ENCODE assay signal across 9 cellular contexts in genomic region chr15:40340740-40341400, GRCh38. TPM values are rescaled to one million over a fixed set of nuclear protein-coding genes. Genes with fewer than 3 reads are reported as not detected.
A peak's percentile ranks its signal among the peaks of the same experiment; 100 is the strongest.
DNase-seq lines count a peak whose midpoint lies in the region; ATAC-seq lines count a peak whose summit lies in the region.
"Had no signal": no experiment of that assay in that cellular context is flagged by ENCODE, and none has a peak within 500 bp of the region (broad histone marks: within the 10 kb centered on the region; RNA-seq: fewer than 3 reads in every experiment).

CCDC9B (minus strand) TSS chr15:40340939; CDS start chr15:40340819, 120 bp downstream.

- H3K4me3 Mint-ChIP-seq in natural killer cell treated with Interleukin-12 subunit alpha and Interleukin-12 subunit beta and Interleukin-15 and Interleukin-18, amount 100 ng/mL, for 72 hours, result no peak within 1 kb of the TSS
- no peak within 1 kb of the TSS for H3K4me3 Mint-ChIP-seq in activated naive CD8-positive, alpha-beta T cell treated with anti-CD3 and anti-CD28 coated beads, Interleukin-2, amount 50 U/mL, for 24 hours
- H3K4me3 Mint-ChIP-seq: IgD-negative memory B cell had no signal

- H3K4me3 ChIP-seq in skin epidermis, result peak within 1 kb of the TSS; percentile 20 to 41 (median 23)

- H3K4me1 Mint-ChIP-seq in natural killer cell treated with Interleukin-12 subunit alpha and Interleukin-12 subunit beta and Interleukin-15 and Interleukin-18, amount 100 ng/mL, for 72 hours (ENCODE audit: low read depth in 2 of 2), result peaks cover 0 to 9% of the 10 kb centered on the region in 2 donors
- peaks cover 2% of the 10 kb centered on the region for H3K4me1 Mint-ChIP-seq in activated naive CD8-positive, alpha-beta T cell treated with anti-CD3 and anti-CD28 coated beads, Interleukin-2, amount 50 U/mL, for 24 hours

- H3K27me3 Mint-ChIP-seq in natural killer cell treated with Interleukin-12 subunit alpha and Interleukin-12 subunit beta and Interleukin-15 and Interleukin-18, amount 100 ng/mL, for 72 hours, result peaks cover 0 to 2% of the 10 kb centered on the region in 2 donors
- H3K27me3 Mint-ChIP-seq in activated naive CD8-positive, alpha-beta T cell treated with anti-CD3 and anti-CD28 coated beads, Interleukin-2, amount 50 U/mL, for 24 hours, result no peaks in the 10 kb centered on the region

- no peaks in the 10 kb centered on the region for H3K9me3 Mint-ChIP-seq in natural killer cell treated with Interleukin-12 subunit alpha and Interleukin-12 subunit beta and Interleukin-15 and Interleukin-18, amount 100 ng/mL, for 72 hours
- H3K9me3 Mint-ChIP-seq in activated naive CD8-positive, alpha-beta T cell treated with anti-CD3 and anti-CD28 coated beads, Interleukin-2, amount 50 U/mL, for 24 hours, result no peaks in the 10 kb centered on the region
- H3K9me3 Mint-ChIP-seq: IgD-negative memory B cell had no signal

- ATAC-seq in natural killer cell treated with Interleukin-12 subunit alpha and Interleukin-12 subunit beta and Interleukin-15 and Interleukin-18, amount 100 ng/mL, for 72 hours, result no peak
- no peak for ATAC-seq in activated naive CD8-positive, alpha-beta T cell treated with anti-CD3 and anti-CD28 coated beads, Interleukin-2, amount 50 U/mL, for 24 hours

- H3K36me3 Mint-ChIP-seq in natural killer cell treated with Interleukin-12 subunit alpha and Interleukin-12 subunit beta and Interleukin-15 and Interleukin-18, amount 100 ng/mL, for 72 hours, result no peaks in the 10 kb centered on the region
- no peaks in the 10 kb centered on the region for H3K36me3 Mint-ChIP-seq in activated naive CD8-positive, alpha-beta T cell treated with anti-CD3 and anti-CD28 coated beads, Interleukin-2, amount 50 U/mL, for 24 hours (ENCODE audit: low read depth)
- H3K36me3 Mint-ChIP-seq: IgD-negative memory B cell had no signal

- no peak within 1 kb of the TSS for H3K27ac Mint-ChIP-seq in natural killer cell treated with Interleukin-12 subunit alpha and Interleukin-12 subunit beta and Interleukin-15 and Interleukin-18, amount 100 ng/mL, for 72 hours
- H3K27ac Mint-ChIP-seq in activated naive CD8-positive, alpha-beta T cell treated with anti-CD3 and anti-CD28 coated beads, Interleukin-2, amount 50 U/mL, for 24 hours, result no peak within 1 kb of the TSS

- H3K27ac ChIP-seq in skin epidermis, result peak within 1 kb of the TSS; percentile 69 to 95 (median 88)

- DNase-seq in GM04504 (ENCODE audit: low read depth) (peak; percentile 83), NCI-H460 (ENCODE audit: extremely low read depth, low read depth) (peak; percentile 81), brain pericyte (ENCODE audit: low read depth, low spot score) (peak; percentile 73), iPS-NIHi11 (ENCODE audit: low spot score) (peak; percentile 64), UCSD-AML1 (lab: John Stamatoyannopoulos, UW; ENCODE audit: unreplicated experiment) (no peak)
- no peak for DNase-seq in natural killer cell treated with Interleukin-12 subunit alpha and Interleukin-12 subunit beta and Interleukin-15 and Interleukin-18, amount 100 ng/mL, for 72 hours (ENCODE audit: low spot score)
- DNase-seq in activated naive CD8-positive, alpha-beta T cell treated with anti-CD3 and anti-CD28 coated beads, Interleukin-2, amount 50 U/mL, for 24 hours, result no peak

RNA-seq across cellular contexts. Expression of gene CCDC9B, which starts in this region (rescaled TPM):
- 8.9 and 9.4 TPM in 2 replicates for total RNA-seq in NCI-H460 (2014; rRNA removed; shearing (Covaris generic))
- polyA plus RNA-seq in NCI-H460 (2014; cell fraction: nucleus; rRNA removed), result 17.8 and 22.5 TPM in 2 replicates
- total RNA-seq in natural killer cell treated with Interleukin-12 subunit alpha and Interleukin-12 subunit beta and Interleukin-15 and Interleukin-18, amount 100 ng/mL, for 72 hours, result under 1 TPM; 0.29 to 0.47 TPM

Comparison
In these comparisons a context has a peak if more than half of its experiments do, and no peak if none do; other contexts are left out.
1. DNase-seq: peak in GM04504 (single experiment), NCI-H460 (single experiment), brain pericyte (single experiment) and iPS-NIHi11 (single experiment); none in natural killer cell treated with Interleukin-12 subunit alpha and Interleukin-12 subunit beta and Interleukin-15 and Interleukin-18, amount 100 ng/mL, for 72 hours (single experiment), activated naive CD8-positive, alpha-beta T cell treated with anti-CD3 and anti-CD28 coated beads, Interleukin-2, amount 50 U/mL, for 24 hours (single experiment) and UCSD-AML1 (single experiment).